ENCODE assay signal across 21 cellular contexts in the genomic region with DNA sequence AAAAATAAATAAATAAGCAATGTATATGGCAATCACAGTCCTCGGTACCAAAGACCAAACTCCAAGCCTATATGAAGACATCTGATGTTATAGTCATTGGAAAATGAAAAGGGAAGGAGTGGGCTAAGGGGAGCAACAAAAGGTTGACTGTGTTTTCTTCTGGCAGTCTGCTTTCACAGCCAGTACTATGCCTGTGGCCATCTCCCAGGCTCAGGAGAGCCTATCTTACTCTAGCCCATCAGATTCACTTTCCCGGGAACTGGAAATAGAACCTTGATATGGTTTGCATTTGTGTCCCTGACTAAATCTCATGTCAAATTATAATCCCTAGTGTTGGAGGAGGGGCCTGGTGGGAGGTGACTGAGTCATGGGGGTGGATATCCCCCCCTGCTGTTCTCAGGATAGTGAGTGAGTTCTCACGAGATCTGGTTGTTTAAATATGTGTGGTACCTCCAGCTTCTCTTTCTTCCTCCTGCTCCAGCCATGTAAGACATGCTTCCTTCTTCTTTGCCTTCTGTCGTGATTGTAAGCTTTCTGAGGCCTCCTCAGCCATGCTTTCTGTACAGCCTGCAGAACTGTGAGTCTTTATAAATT.
DNase-seq lines count a peak whose midpoint lies in the region; ATAC-seq and TF ChIP-seq lines count a peak whose summit lies in the region.
"Had no signal": no experiment of that assay in that cellular context is flagged by ENCODE, and none has a peak within 500 bp of the region (broad histone marks: within the 10 kb centered on the region; RNA-seq: fewer than 3 reads in every experiment).

No MANE protein-coding gene starts in this region.

- TF ChIP-seq CTCF in DND-41 (IDR thresholded peaks at IDR 0.05; ENCODE audit: borderline replicate concordance, extremely low read depth, low read length, poor library complexity, severe bottlenecking) (no peak), WTC11 (IDR thresholded peaks at IDR 0.05) (no peak), neural progenitor cell (IDR thresholded peaks at IDR 0.05) (no peak)

- no peak overlapping the region for H3K4me3 Mint-ChIP-seq in WTC11
- no peak overlapping the region for H3K4me3 Mint-ChIP-seq in neural progenitor cell
- H3K4me3 Mint-ChIP-seq: CD4-positive, CD25-positive, alpha-beta regulatory T cell had no signal

- intact Hi-C loops in left cardiac atrium (cut with DNase I): no loop called here

- H2AFZ ChIP-seq in DND-41 (ENCODE audit: low read depth, low read length): peak overlapping the region; percentile 47; the same call in 1 of the 2 replicates
- H2AFZ ChIP-seq in neural progenitor cell (replicated peaks): no peak overlapping the region
- H2AFZ ChIP-seq: PC-9 had no signal

- H4K20me1 ChIP-seq in DND-41 (ENCODE audit: insufficient read depth, low read length): no peaks in the 10 kb centered on the region
- no peaks in the 10 kb centered on the region for H4K20me1 ChIP-seq in neural progenitor cell (ENCODE audit: low read depth)
- H4K20me1 ChIP-seq: BLaER1 had no signal

- H3K36me3 ChIP-seq in DND-41 (ENCODE audit: insufficient read depth, low read length) (no peaks in the 10 kb centered on the region), neural progenitor cell (no peaks in the 10 kb centered on the region)
- H3K36me3 ChIP-seq: BLaER1, MG63 had no signal

- H3K27me3 Mint-ChIP-seq in WTC11 (ENCODE audit: low read depth) (no peaks in the 10 kb centered on the region), neural progenitor cell (ENCODE audit: insufficient read depth, low read depth) (no peaks in the 10 kb centered on the region)
- H3K27me3 Mint-ChIP-seq: CD4-positive, CD25-positive, alpha-beta regulatory T cell had no signal

- H3K27ac ChIP-seq in DND-41 (ENCODE audit: low read length) (no peak overlapping the region), neural progenitor cell (no peak overlapping the region)
- H3K27ac ChIP-seq: BLaER1, HL-60, PC-9 had no signal

- no peak overlapping the region for H3K4me3 ChIP-seq in DND-41 (ENCODE audit: low read depth in 1 of 2, low read length in 2 of 2)
- H3K4me3 ChIP-seq in neural progenitor cell: no peak overlapping the region
- H3K4me3 ChIP-seq: BLaER1, MG63, PC-9 had no signal

- H3K27ac Mint-ChIP-seq in WTC11 (0 out of 2 replicates have a peak overlapping the region, but pooled peaks have one; percentile 36), neural progenitor cell (peak overlapping the region; percentile 7)
- H3K27ac Mint-ChIP-seq: CD4-positive, CD25-positive, alpha-beta regulatory T cell had no signal

- H3F3A ChIP-seq in neural progenitor cell (ENCODE audit: low read depth): no peaks in the 10 kb centered on the region

- H3K4me1 Mint-ChIP-seq in WTC11 (peaks cover 23% of the 10 kb centered on the region), neural progenitor cell (peaks cover 12% of the 10 kb centered on the region)
- H3K4me1 Mint-ChIP-seq: CD4-positive, CD25-positive, alpha-beta regulatory T cell had no signal

- H3K9me3 Mint-ChIP-seq in WTC11: no peaks in the 10 kb centered on the region
- H3K9me3 Mint-ChIP-seq in neural progenitor cell: peaks cover 7% of the 10 kb centered on the region
- H3K9me3 Mint-ChIP-seq: CD4-positive, CD25-positive, alpha-beta regulatory T cell had no signal

- H3K4me1 ChIP-seq in DND-41 (ENCODE audit: insufficient read depth, low read length) (no peaks in the 10 kb centered on the region), neural progenitor cell (peaks cover 5% of the 10 kb centered on the region)
- H3K4me1 ChIP-seq: BLaER1 had no signal

- no peaks in the 10 kb centered on the region for H3K27me3 ChIP-seq in DND-41 (ENCODE audit: insufficient read depth, low read length, poor library complexity)
- no peaks in the 10 kb centered on the region for H3K27me3 ChIP-seq in neural progenitor cell
- H3K27me3 ChIP-seq: BLaER1, MG63 had no signal

- CTCF ChIA-PET in WTC11 (lab: Charles Lee): no interaction called here

- no peaks in the 10 kb centered on the region for H3K36me3 Mint-ChIP-seq in WTC11
- H3K36me3 Mint-ChIP-seq in neural progenitor cell: peaks cover 28% of the 10 kb centered on the region
- H3K36me3 Mint-ChIP-seq: CD4-positive, CD25-positive, alpha-beta regulatory T cell had no signal

- ATAC-seq in DND-41 (ENCODE audit: insufficient read depth, low read depth) (no peak), WTC11 (peak; percentile 57), left cardiac atrium (no peak)

- H3K9ac ChIP-seq in DND-41 (ENCODE audit: low read depth, low read length): no peak overlapping the region
- no peak overlapping the region for H3K9ac ChIP-seq in neural progenitor cell
- H3K9ac ChIP-seq: BLaER1 had no signal

- no peaks in the 10 kb centered on the region for H3K9me3 ChIP-seq in DND-41 (ENCODE audit: insufficient read depth, low read length, severe bottlenecking)
- no peaks in the 10 kb centered on the region for H3K9me3 ChIP-seq in neural progenitor cell (ENCODE audit: low read depth)
- H3K9me3 ChIP-seq: BLaER1 had no signal

- in situ Hi-C loops in KBM-7 (cut with MboI; ENCODE audit: low pct_unique_long_range_greater_than_20kb, low sequenced_read_pairs): no loop called here

- no peaks in the 10 kb centered on the region for H3K79me2 ChIP-seq in DND-41 (ENCODE audit: insufficient read depth, low read length)
- peaks cover 3% of the 10 kb centered on the region for H3K79me2 ChIP-seq in neural progenitor cell (ENCODE audit: low read depth)

- DNase-seq in DND-41 (no peak), KBM-7 (peak; percentile 44), WTC11 (ENCODE audit: low spot score) (no peak), neural progenitor cell (ENCODE audit: low spot score) (no peak), DMS153 (lab: John Stamatoyannopoulos, UW) (no peak), T-helper 9 cell (no peak), left cardiac atrium (no peak)
- DNase-seq: CD4-positive, CD25-positive, alpha-beta regulatory T cell; DMS53; Kasumi-1; MG63; NCI-H2029; NCI-H446 treated with DMSO at 0.1 percent for 48 hours; NCI-H526; NCI-H82; NK-92 treated with Interleukin-12 subunit alpha and Interleukin-12 subunit beta, amount 100 ng/mL, for 24 hours; PC-9; Right ventricle myocardium superior; RPMI8226 had no signal

- POLR2A ChIA-PET in WTC11 (lab: Charles Lee): no interaction called here

- no peak overlapping the region for H3K4me2 ChIP-seq in DND-41 (ENCODE audit: insufficient read depth, low read length)
- no peak overlapping the region for H3K4me2 ChIP-seq in neural progenitor cell
- H3K4me2 ChIP-seq: BLaER1, PC-9 had no signal

TF ChIP-seq in WTC11, 78 proteins besides CTCF, POLR2A, EP300 and RAD21:
- TF ChIP-seq SMAD3 (CRISPR knock-in tag; IDR thresholded peaks at IDR 0.05; ENCODE audit: borderline replicate concordance) (no peak), ZNF121 (CRISPR knock-in tag; IDR thresholded peaks at IDR 0.05) (no peak)
